7 cellular contexts compared by ENCODE assay signal in genomic region chr10:52951819-52952218, GRCh38.
DNase-seq lines count a peak whose midpoint lies in the region; ATAC-seq and TF ChIP-seq lines count a peak whose summit lies in the region.

No MANE protein-coding gene starts in this region.

- H3K4me1 ChIP-seq in left lung (no peaks in the 10 kb centered on the region), vagina (no peaks in the 10 kb centered on the region)

- H3K27ac ChIP-seq in left lung: no peak overlapping the region
- no peak overlapping the region for H3K27ac ChIP-seq in vagina

- H3K9me3 ChIP-seq in left lung (no peaks in the 10 kb centered on the region), vagina (no peaks in the 10 kb centered on the region)

- H3K36me3 Mint-ChIP-seq in WTC11: peaks cover 38% of the 10 kb centered on the region

- peaks cover 2% of the 10 kb centered on the region; the same call in 1 of the 2 replicates for H3K27me3 Mint-ChIP-seq in WTC11 (ENCODE audit: low read depth)

- no peak for TF ChIP-seq POLR2A in vagina (IDR thresholded peaks at IDR 0.05)

- H3K4me1 Mint-ChIP-seq in WTC11: peaks cover 23% of the 10 kb centered on the region

- CTCF ChIA-PET in WTC11 (lab: Charles Lee): interaction anchor here (0.6 to 3.8 kb wide), 22 partner anchors 8 to 649 kb away, joined by 3 to 36 read pairs (median 5); no protein-coding TSS in a partner anchor

- no peak overlapping the region for H3K4me3 Mint-ChIP-seq in WTC11

- peak; percentile 8 for DNase-seq in HPDE6-E6E7 (ENCODE audit: extremely low spot score)
- peak; percentile 89 for DNase-seq in WTC11 (ENCODE audit: low spot score)
- DNase-seq in left lung: no peak
- no peak for DNase-seq in NCI-H2196 treated with DMSO at 0.1 percent for 48 hours (lab: John Stamatoyannopoulos, UW; ENCODE audit: unreplicated experiment)
- DNase-seq in vagina (ENCODE audit: extremely low spot score in 2 of 2): no peak

- H3K27ac Mint-ChIP-seq in WTC11: 0 out of 2 replicates have a peak overlapping the region, but pooled peaks have one; percentile 33

- H3K36me3 ChIP-seq in left lung (no peaks in the 10 kb centered on the region), vagina (no peaks in the 10 kb centered on the region)

- peak; percentile 94 for ATAC-seq in GM18498 (IDR thresholded peaks at IDR 0.05; ENCODE audit: unreplicated experiment)
- ATAC-seq in GM21576 (IDR thresholded peaks at IDR 0.05; ENCODE audit: unreplicated experiment): peak; percentile 89
- peak; percentile 87 for ATAC-seq in WTC11
- ATAC-seq in left lung: peak; percentile 68

- H3K27me3 ChIP-seq in left lung (no peaks in the 10 kb centered on the region), vagina (no peaks in the 10 kb centered on the region)

- POLR2A ChIA-PET in WTC11 (lab: Charles Lee): no interaction called here

- H3K9me3 Mint-ChIP-seq in WTC11: peaks cover 30% of the 10 kb centered on the region

- intact Hi-C loops in left lung (cut with DNase I) (no loop called here), vagina (cut with DNase I) (no loop called here)

- H3K4me3 ChIP-seq in left lung: no peak overlapping the region
- no peak overlapping the region for H3K4me3 ChIP-seq in vagina

- TF ChIP-seq CTCF in WTC11 (IDR thresholded peaks at IDR 0.05) (peak; percentile 59), left lung (IDR thresholded peaks at IDR 0.05) (peak in 1 of 2 donors; percentile 36), vagina (IDR thresholded peaks at IDR 0.05) (no peak)

TF ChIP-seq in WTC11, 78 proteins besides CTCF, POLR2A, EP300 and RAD21:
- TF ChIP-seq TEAD1 (CRISPR knock-in tag; IDR thresholded peaks at IDR 0.05) (peak; percentile 19; the same call in 1 of the 2 replicates), E2F5 (CRISPR knock-in tag; IDR thresholded peaks at IDR 0.05) (no peak)
TF ChIP-seq in WTC11: peak in this region for 1.

Comparison
In these comparisons a context has a peak if more than half of its experiments do, and no peak if none do; other contexts are left out.
1. DNase-seq: peak in HPDE6-E6E7 (single experiment) and WTC11 (single experiment); none in left lung (0 of 2), NCI-H2196 treated with DMSO at 0.1 percent for 48 hours (single experiment) and vagina (0 of 2).
2. Peak in every context shown above with its lines, with median percentiles within 50 percentile points of each other: ATAC-seq.